In the genomic region with DNA sequence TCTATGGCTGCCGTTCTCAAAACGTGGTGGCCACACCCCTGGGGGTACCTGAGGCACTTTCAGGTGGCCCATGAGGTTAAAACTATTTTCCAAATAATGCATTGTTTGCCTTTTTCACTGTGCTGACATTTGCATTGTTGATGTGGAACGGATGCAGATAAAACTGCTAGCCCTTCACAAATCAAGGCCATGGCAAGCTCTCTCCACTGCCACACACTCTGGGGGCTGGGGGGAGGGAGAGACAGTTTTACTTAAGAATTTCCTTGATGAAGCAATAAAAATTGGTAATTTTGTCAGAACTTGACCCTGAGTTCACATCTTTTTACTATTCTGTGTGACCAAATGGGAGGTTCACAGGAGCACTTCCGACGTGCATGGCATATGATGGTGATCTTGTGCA, we compare ENCODE assay signal across 33 cellular contexts.
"Had no signal": no experiment of that assay in that cellular context is flagged by ENCODE, and none has a peak within 500 bp of the region (broad histone marks: within the 10 kb centered on the region; RNA-seq: fewer than 3 reads in every experiment).

No MANE protein-coding gene starts in this region.

- H3K27me3 Mint-ChIP-seq: activated CD8-positive, alpha-beta T cell treated with anti-CD3 and anti-CD28 coated beads for 36 hours; activated naive CD8-positive, alpha-beta T cell treated with anti-CD3 and anti-CD28 coated beads for 36 hours; activated T-helper 17 cell treated with anti-CD3 and anti-CD28 coated beads, Interleukin-2, amount 50 U/mL, for 72 hours; central memory CD8-positive, alpha-beta T cell had no signal

- H3K4me1 ChIP-seq: ascending aorta, SJSA1 had no signal

- H3K9me3 Mint-ChIP-seq: activated CD8-positive, alpha-beta T cell treated with anti-CD3 and anti-CD28 coated beads for 36 hours; activated naive CD8-positive, alpha-beta T cell treated with anti-CD3 and anti-CD28 coated beads for 36 hours; activated T-cell treated with anti-CD3 and anti-CD28 coated beads, Interleukin-2, amount 50 U/mL, for 72 hours; activated T-helper 17 cell treated with anti-CD3 and anti-CD28 coated beads, Interleukin-2, amount 50 U/mL, for 72 hours; central memory CD8-positive, alpha-beta T cell had no signal

- H3K27ac ChIP-seq: ascending aorta, cardiac muscle cell, PC-9, SJSA1, WERI-Rb-1 had no signal

- H3K9me2 ChIP-seq: SK-N-SH had no signal

- H3K36me3 Mint-ChIP-seq: activated naive CD8-positive, alpha-beta T cell treated with anti-CD3 and anti-CD28 coated beads for 36 hours had no signal

- H3K4me2 ChIP-seq: PC-9, SK-N-SH had no signal

- H3K36me3 ChIP-seq: ascending aorta, cardiac muscle cell, SJSA1, WERI-Rb-1 had no signal

- H3K9ac ChIP-seq: SK-N-SH had no signal

- H3K27me3 ChIP-seq: ascending aorta, cardiac muscle cell, SJSA1 had no signal

- H3K4me3 Mint-ChIP-seq: activated CD8-positive, alpha-beta T cell treated with anti-CD3 and anti-CD28 coated beads for 36 hours; activated naive CD8-positive, alpha-beta T cell treated with anti-CD3 and anti-CD28 coated beads for 36 hours; activated T-cell treated with anti-CD3 and anti-CD28 coated beads, Interleukin-2, amount 50 U/mL, for 72 hours; activated T-helper 17 cell treated with anti-CD3 and anti-CD28 coated beads, Interleukin-2, amount 50 U/mL, for 72 hours; central memory CD8-positive, alpha-beta T cell had no signal

- H3K4me3 ChIP-seq: ascending aorta, cardiac muscle cell, PC-9, SJSA1 had no signal

- ATAC-seq: activated CD8-positive, alpha-beta T cell treated with anti-CD3 and anti-CD28 coated beads for 36 hours; activated T-cell treated with anti-CD3 and anti-CD28 coated beads, Interleukin-2, amount 50 U/mL, for 72 hours; activated T-helper 17 cell treated with anti-CD3 and anti-CD28 coated beads, Interleukin-2, amount 50 U/mL, for 72 hours had no signal

- H3K9me3 ChIP-seq: ascending aorta, SJSA1, SK-N-SH had no signal

- H2AFZ ChIP-seq: PC-9 had no signal

- H3K27ac Mint-ChIP-seq: activated CD8-positive, alpha-beta T cell treated with anti-CD3 and anti-CD28 coated beads for 36 hours; activated naive CD8-positive, alpha-beta T cell treated with anti-CD3 and anti-CD28 coated beads for 36 hours; activated T-cell treated with anti-CD3 and anti-CD28 coated beads, Interleukin-2, amount 50 U/mL, for 72 hours; activated T-helper 17 cell treated with anti-CD3 and anti-CD28 coated beads, Interleukin-2, amount 50 U/mL, for 72 hours had no signal

- H3K4me1 Mint-ChIP-seq: activated naive CD8-positive, alpha-beta T cell treated with anti-CD3 and anti-CD28 coated beads for 36 hours; activated T-helper 17 cell treated with anti-CD3 and anti-CD28 coated beads, Interleukin-2, amount 50 U/mL, for 72 hours; central memory CD8-positive, alpha-beta T cell had no signal

- DNase-seq: activated CD4-positive, alpha-beta T cell treated with anti-CD3 and anti-CD28 coated beads for 1 hour; activated CD4-positive, alpha-beta T cell treated with anti-CD3 and anti-CD28 coated beads for 48 hours; activated CD4-positive, CD25-positive, alpha-beta regulatory T cell; activated CD8-positive, alpha-beta T cell treated with anti-CD3 and anti-CD28 coated beads for 36 hours; activated effector memory CD4-positive, alpha-beta T cell treated with anti-CD3 and anti-CD28 coated beads, Interleukin-2, amount 50 U/mL, for 16 hours; activated naive CD4-positive, alpha-beta T cell; activated naive CD4-positive, alpha-beta T cell treated with anti-CD3 and anti-CD28 coated beads, Interleukin-2, amount 50 U/mL, for 16 hours; activated naive CD8-positive, alpha-beta T cell treated with anti-CD3 and anti-CD28 coated beads for 36 hours; activated T-cell treated with anti-CD3 and anti-CD28 coated beads, Interleukin-2, amount 50 U/mL, for 1 hour; activated T-cell treated with anti-CD3 and anti-CD28 coated beads, Interleukin-2, amount 50 U/mL, for 72 hours; amygdala; Karpas-422; KBM-7; MV-4-11; NCI-H1092; NCI-H1436 treated with DMSO at 0.1 percent for 48 hours; NCI-H1694 treated with DMSO at 0.1 percent for 48 hours; NCI-H2029; NCI-H345; NCI-H524 treated with DMSO at 0.1 percent for 48 hours; PC-9; Right ventricle myocardium superior; SK-N-SH; SW 1271; T-helper 1 cell; T-helper 2 cell; T-helper 9 cell; WERI-Rb-1 had no signal
